22 cellular contexts compared by ENCODE assay signal in the genomic region with DNA sequence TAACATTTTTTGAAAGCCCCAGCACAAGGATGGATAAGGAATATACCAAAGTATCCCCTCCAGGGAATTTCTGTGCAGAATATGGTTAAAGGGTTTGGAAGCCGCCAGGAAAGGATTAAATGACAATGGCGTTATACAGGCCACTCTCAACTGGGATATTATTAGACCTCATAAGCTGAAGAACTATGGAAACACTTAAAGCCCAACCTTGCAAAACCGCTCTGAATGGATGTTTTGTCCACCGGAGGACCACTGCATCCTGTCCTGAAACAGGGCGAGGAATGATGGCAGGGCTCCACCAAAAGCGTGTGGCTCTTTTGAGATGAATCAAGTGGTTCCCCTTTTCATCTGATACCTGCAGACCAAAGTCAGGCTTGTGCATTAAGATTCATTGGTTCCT.
"Had no signal": no experiment of that assay in that cellular context is flagged by ENCODE, and none has a peak within 500 bp of the region (broad histone marks: within the 10 kb centered on the region; RNA-seq: fewer than 3 reads in every experiment).

No MANE protein-coding gene starts in this region.

- H3K4me3 Mint-ChIP-seq: dendritic cell treated with granulocyte-macrophage colony-stimulating factor and Interleukin-4, amounts not matched to agents 40 ng/mL and 50 ng/mL, for 4 days; neural crest cell; stimulated activated memory B cell treated with anti-CD40 and anti-IgM and Interleukin-4, amounts not matched to agents 10 μg/mL and 1 μg/mL and 100 μg/mL, for 72 hours; stimulated activated naive CD8-positive, alpha-beta T cell treated with anti-CD3 and anti-CD28 coated beads, Interleukin-15, Interleukin-2, amounts not matched to agents 100 ng/mL and 50 ng/mL, for 24 hours had no signal

- H3K27me3 ChIP-seq: hepatocyte, spleen, testis, tibial nerve, upper lobe of right lung, vagina had no signal

- H3K9me3 Mint-ChIP-seq: dendritic cell treated with granulocyte-macrophage colony-stimulating factor and Interleukin-4, amounts not matched to agents 40 ng/mL and 50 ng/mL, for 4 days; naive thymus-derived CD4-positive, alpha-beta T cell; neural crest cell; stimulated activated memory B cell treated with anti-CD40 and anti-IgM and Interleukin-4, amounts not matched to agents 10 μg/mL and 1 μg/mL and 100 μg/mL, for 72 hours; stimulated activated naive CD8-positive, alpha-beta T cell treated with anti-CD3 and anti-CD28 coated beads, Interleukin-15, Interleukin-2, amounts not matched to agents 100 ng/mL and 50 ng/mL, for 24 hours had no signal

- H3K36me3 ChIP-seq: upper lobe of right lung had no signal

- ATAC-seq: foreskin keratinocyte; left lobe of liver; naive thymus-derived CD4-positive, alpha-beta T cell; sciatic nerve; stimulated activated memory B cell treated with anti-CD40 and anti-IgM and Interleukin-4, amounts not matched to agents 10 μg/mL and 1 μg/mL and 100 μg/mL, for 72 hours; upper lobe of right lung had no signal

- H3K4me3 ChIP-seq: hepatocyte, spleen, testis, tibial nerve, upper lobe of right lung, vagina had no signal

- H3K27me3 Mint-ChIP-seq: naive thymus-derived CD4-positive, alpha-beta T cell; stimulated activated memory B cell treated with anti-CD40 and anti-IgM and Interleukin-4, amounts not matched to agents 10 μg/mL and 1 μg/mL and 100 μg/mL, for 72 hours; stimulated activated naive CD8-positive, alpha-beta T cell treated with anti-CD3 and anti-CD28 coated beads, Interleukin-15, Interleukin-2, amounts not matched to agents 100 ng/mL and 50 ng/mL, for 24 hours had no signal

- H3K27ac ChIP-seq: foreskin keratinocyte, hepatocyte, spleen, testis, tibial nerve, upper lobe of right lung, vagina had no signal

- H3K4me1 ChIP-seq: foreskin keratinocyte, testis, upper lobe of right lung, vagina had no signal

- H3K9me3 ChIP-seq: spleen, testis, tibial nerve, upper lobe of right lung, vagina had no signal

- H3K27ac Mint-ChIP-seq: stimulated activated memory B cell treated with anti-CD40 and anti-IgM and Interleukin-4, amounts not matched to agents 10 μg/mL and 1 μg/mL and 100 μg/mL, for 72 hours; stimulated activated naive CD8-positive, alpha-beta T cell treated with anti-CD3 and anti-CD28 coated beads, Interleukin-15, Interleukin-2, amounts not matched to agents 100 ng/mL and 50 ng/mL, for 24 hours had no signal

- DNase-seq: erythroblast; foreskin keratinocyte; head of caudate nucleus; kidney glomerular epithelial cell; mammary epithelial cell; naive thymus-derived CD4-positive, alpha-beta T cell; posterior cingulate gyrus; spleen; stimulated activated CD4-positive, alpha-beta T cell treated with anti-CD3 and anti-CD28 coated beads, Interleukin-15, amount 100 ng/mL, for 24 hours; stimulated activated CD4-positive, alpha-beta T cell treated with anti-CD3 and anti-CD28 coated beads, Interleukin-1b, Interleukin-23, amount 100 ng/mL, for 48 hours; stimulated activated CD4-positive, alpha-beta T cell treated with anti-CD3 and anti-CD28 coated beads, Interleukin-4, amount 100 ng/mL, for 24 hours; testis; upper lobe of right lung had no signal
